In the genomic region with DNA sequence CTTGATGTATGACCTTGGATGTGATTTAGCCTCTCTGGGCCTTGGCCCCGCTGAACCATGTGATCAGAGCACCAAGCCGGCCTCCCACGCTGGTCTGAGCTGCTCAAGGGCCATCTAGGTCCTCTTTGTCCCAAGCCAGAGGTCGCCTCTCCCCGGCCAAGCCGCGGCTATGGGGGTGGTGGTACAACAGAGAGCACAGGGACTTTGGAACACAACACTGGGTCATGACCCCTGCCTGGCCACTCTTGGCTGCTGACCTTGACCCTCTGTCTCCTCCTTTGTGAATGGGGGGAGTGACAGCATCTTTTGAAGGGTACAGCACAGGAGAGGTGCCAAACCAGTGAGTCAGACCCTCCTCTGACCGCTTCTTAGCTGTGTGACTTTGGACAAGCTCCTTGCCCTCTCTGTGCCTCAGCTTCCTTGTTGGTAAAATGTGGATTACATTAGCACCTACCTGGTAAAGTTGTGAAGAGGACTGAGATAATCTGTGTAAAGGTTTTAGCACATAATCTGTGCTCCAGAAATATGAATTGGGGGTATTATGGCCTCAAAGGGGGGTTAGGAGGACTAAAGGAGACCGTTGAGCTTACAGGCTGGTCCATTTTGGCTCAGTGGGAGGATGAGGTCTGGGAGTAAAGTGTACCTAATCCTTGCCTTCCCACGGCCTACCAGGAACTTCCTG, we compare ENCODE assay signal across 2 cellular contexts.
TF ChIP-seq lines count a peak whose summit lies in the region.

No MANE protein-coding gene starts in this region.

TF ChIP-seq in HEK293, 187 proteins besides CTCF, POLR2A, EP300 and RAD21:
- no peak for TF ChIP-seq BCL6B (tag by site-specific recombination; IDR thresholded peaks at IDR 0.05)
- TF ChIP-seq ZBTB6 (tag by site-specific recombination; IDR thresholded peaks at IDR 0.05): no peak
- TF ChIP-seq ZNF514 (tag by site-specific recombination; IDR thresholded peaks at IDR 0.05): no peak
- no peak for TF ChIP-seq ZNF76 (tag by site-specific recombination; IDR thresholded peaks at IDR 0.05; ENCODE audit: borderline replicate concordance, low read depth)
- peak; percentile 77 for TF ChIP-seq ZNF768 (tag by site-specific recombination; IDR thresholded peaks at IDR 0.05)
- 0 out of 2 replicates have a peak, but pooled peaks have one; percentile 33 for TF ChIP-seq BCL11B (tag by site-specific recombination; IDR thresholded peaks at IDR 0.05; ENCODE audit: low read depth)
TF ChIP-seq in HEK293: peak in this region for 2.

TF ChIP-seq in GM12878, 131 proteins besides CTCF, POLR2A, EP300 and RAD21:
- no peak for TF ChIP-seq LARP7 (IDR thresholded peaks at IDR 0.05)
- no peak for TF ChIP-seq MYB (IDR thresholded peaks at IDR 0.05; ENCODE audit: borderline replicate concordance, low read depth, low read length)
- TF ChIP-seq, protein P1, sequence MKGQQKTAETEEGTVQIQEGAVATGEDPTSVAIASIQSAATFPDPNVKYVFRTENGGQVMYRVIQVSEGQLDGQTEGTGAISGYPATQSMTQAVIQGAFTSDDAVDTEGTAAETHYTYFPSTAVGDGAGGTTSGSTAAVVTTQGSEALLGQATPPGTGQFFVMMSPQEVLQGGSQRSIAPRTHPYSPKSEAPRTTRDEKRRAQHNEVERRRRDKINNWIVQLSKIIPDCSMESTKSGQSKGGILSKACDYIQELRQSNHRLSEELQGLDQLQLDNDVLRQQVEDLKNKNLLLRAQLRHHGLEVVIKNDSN (IDR thresholded peaks at IDR 0.05; ENCODE audit: borderline replicate concordance, extremely low read length, insufficient read depth, low read depth, low read length): no peak
- TF ChIP-seq HDAC6 (IDR thresholded peaks at IDR 0.05; ENCODE audit: unreplicated experiment): no peak
- 0 out of 2 replicates have a peak, but pooled peaks have one; percentile 38 for TF ChIP-seq NFXL1 (IDR thresholded peaks at IDR 0.05; ENCODE audit: borderline replicate concordance)
TF ChIP-seq in GM12878: peak in this region for 1.
